ENCODE assay signal across 1 cellular context in the genomic region with DNA sequence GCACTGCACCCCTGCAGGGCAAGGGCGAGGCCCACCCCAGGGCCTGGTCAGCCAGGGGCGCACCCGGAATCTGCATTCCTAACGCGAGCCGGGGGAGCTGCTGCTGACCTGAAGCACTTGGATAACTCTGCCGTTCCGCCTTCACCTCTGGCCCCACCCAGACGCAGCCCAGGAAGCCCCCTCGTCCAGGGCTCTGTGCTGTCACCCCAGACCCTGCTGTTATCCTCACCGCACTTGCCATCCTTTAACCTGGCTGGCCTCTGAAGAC.
TF ChIP-seq lines count a peak whose summit lies in the region.

No MANE protein-coding gene starts in this region.

TF ChIP-seq in H1, 55 proteins besides CTCF, POLR2A, EP300 and RAD21:
- no peak for TF ChIP-seq HDAC2 (IDR thresholded peaks at IDR 0.05; ENCODE audit: borderline replicate concordance in 1 of 2, low read depth in 2 of 2, low read length in 2 of 2)
- no peak for TF ChIP-seq TEAD4 (IDR thresholded peaks at IDR 0.05; ENCODE audit: low read depth, low read length)
- no peak for TF ChIP-seq KDM1A (IDR thresholded peaks at IDR 0.05; ENCODE audit: borderline replicate concordance, low read length)
- no peak for TF ChIP-seq RXRA (IDR thresholded peaks at IDR 0.05; ENCODE audit: insufficient read depth, low read depth, low read length)
- TF ChIP-seq CBX5 (IDR thresholded peaks at IDR 0.05; ENCODE audit: low read depth, low read length), result no peak
